17 cellular contexts compared by ENCODE assay signal in the genomic region with DNA sequence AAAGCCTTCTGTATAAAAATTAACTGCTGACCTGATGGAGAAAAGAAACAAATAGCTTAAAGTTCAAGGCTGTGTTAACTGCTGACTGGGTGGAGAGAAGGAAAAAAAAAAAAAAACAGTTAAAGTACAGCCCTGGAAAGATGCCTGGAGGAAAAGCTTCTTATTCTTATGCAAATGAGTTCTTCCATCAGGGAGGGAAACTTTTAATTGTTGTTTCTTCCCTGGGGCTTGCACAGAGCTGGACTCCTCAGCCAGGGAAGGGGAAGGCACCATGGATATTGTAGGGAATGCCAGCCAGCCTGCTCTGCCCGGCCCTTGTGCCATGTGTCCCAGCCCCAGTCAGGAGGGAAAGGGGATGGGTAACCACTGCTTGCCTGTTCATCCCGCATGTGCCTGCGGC.
DNase-seq lines count a peak whose midpoint lies in the region; ATAC-seq and TF ChIP-seq lines count a peak whose summit lies in the region.
"Had no signal": no experiment of that assay in that cellular context is flagged by ENCODE, and none has a peak within 500 bp of the region (broad histone marks: within the 10 kb centered on the region; RNA-seq: fewer than 3 reads in every experiment).

No MANE protein-coding gene starts in this region.

- H3K27me3 Mint-ChIP-seq in H9 (ENCODE audit: low read depth), result no peaks in the 10 kb centered on the region
- no peaks in the 10 kb centered on the region for H3K27me3 Mint-ChIP-seq in endodermal cell (ENCODE audit: insufficient read depth)

- H4K91ac ChIP-seq in H9 (ENCODE audit: insufficient read length, low read depth, low read length), result no peak overlapping the region

- H2BK12ac ChIP-seq in H9 (ENCODE audit: insufficient read length, low read depth, low read length), result no peak overlapping the region

- no peak overlapping the region for H2AFZ ChIP-seq in H9 (ENCODE audit: low read length)

- peaks cover 20 to 36% of the 10 kb centered on the region in 2 experiments for H3K4me1 Mint-ChIP-seq in H9
- no peaks in the 10 kb centered on the region for H3K4me1 Mint-ChIP-seq in endodermal cell
- H3K4me1 Mint-ChIP-seq: CD14-positive monocyte; CD8-positive, alpha-beta memory T cell had no signal

- H3K79me1 ChIP-seq in H9 (ENCODE audit: insufficient read depth, low read depth, low read length, poor library complexity, severe bottlenecking), result no peaks in the 10 kb centered on the region

- H3K9ac ChIP-seq in H9 (ENCODE audit: extremely low read depth, insufficient read length, low read length) (no peak overlapping the region), endodermal cell (ENCODE audit: extremely low read depth, low read length, poor library complexity, severe bottlenecking) (no peak overlapping the region)

- H3K4me2 ChIP-seq in H9 (ENCODE audit: insufficient read depth, insufficient read length, low read length), result no peak overlapping the region
- H3K4me2 ChIP-seq: A549 had no signal

- H2BK20ac ChIP-seq in H9 (ENCODE audit: low read depth, low read length, poor library complexity, severe bottlenecking), result no peak overlapping the region

- H3K27ac Mint-ChIP-seq in H9 (peak overlapping the region in 1 of 3 experiments; percentile 86; a peak in 1 of 7 replicates), endodermal cell (peak overlapping the region; percentile 30)
- H3K27ac Mint-ChIP-seq: CD14-positive monocyte; CD8-positive, alpha-beta memory T cell; HFFc6 had no signal

- no peak overlapping the region; a peak in 1 of 5 replicates for H3K4me3 Mint-ChIP-seq in H9
- no peak overlapping the region for H3K4me3 Mint-ChIP-seq in endodermal cell
- H3K4me3 Mint-ChIP-seq: CD14-positive monocyte; CD8-positive, alpha-beta memory T cell; HFFc6 had no signal

- H3K27me3 ChIP-seq in H9 (ENCODE audit: insufficient read depth, low read length), result no peaks in the 10 kb centered on the region
- H3K27me3 ChIP-seq in endodermal cell (ENCODE audit: control insufficient read depth, insufficient read depth, low read length, poor library complexity, severe bottlenecking), result no peaks in the 10 kb centered on the region

- no peak overlapping the region for H2BK5ac ChIP-seq in H9 (ENCODE audit: insufficient read length, low read length)

- no peak overlapping the region for H3K4ac ChIP-seq in H9 (ENCODE audit: low read depth, low read length)

- no peak overlapping the region for H2BK15ac ChIP-seq in H9 (ENCODE audit: low read depth, low read length)

- WGBS in H9 (ENCODE audit: extremely low coverage, insufficient read length, low lambda C conversion rate), result no CpG with 5 or more reads among the region's 3 CpGs
- 82 to 89% methylated on average over 3 of the region's 3 CpGs for WGBS in endodermal cell (ENCODE audit: insufficient coverage in 1 of 2, insufficient read length in 1 of 2), 2 experiments

- no peak overlapping the region for H3T11ph ChIP-seq in H9 (ENCODE audit: low read length)

- no peak overlapping the region for H3K27ac ChIP-seq in H9 (ENCODE audit: insufficient read length, low read depth, low read length)
- H3K27ac ChIP-seq in endodermal cell (ENCODE audit: low read depth, low read length), result no peak overlapping the region
- H3K27ac ChIP-seq: A549, HL-60 had no signal

- no peak overlapping the region for H2BK120ac ChIP-seq in H9 (ENCODE audit: low read depth, low read length, poor library complexity, severe bottlenecking)

- peaks cover 19 to 38% (median 36%) of the 10 kb centered on the region in 3 experiments for H3K36me3 Mint-ChIP-seq in H9 (ENCODE audit: insufficient read depth in 1 of 3, low read depth in 3 of 3)
- H3K36me3 Mint-ChIP-seq in endodermal cell (ENCODE audit: low read depth), result peaks cover 41% of the 10 kb centered on the region
- H3K36me3 Mint-ChIP-seq: CD14-positive monocyte; CD8-positive, alpha-beta memory T cell had no signal

- no peak for TF ChIP-seq CTCF in H9 (conservative IDR thresholded peaks at IDR 0.05)
- TF ChIP-seq CTCF in endodermal cell (conservative IDR thresholded peaks at IDR 0.05), result no peak

- H4K8ac ChIP-seq in H9 (replicated peaks; ENCODE audit: insufficient read length, low read depth, low read length), result no peak overlapping the region

- H3K18ac ChIP-seq in H9 (ENCODE audit: insufficient read length, low read depth, low read length), result no peak overlapping the region

- no peak for ATAC-seq in GM18498 (IDR thresholded peaks at IDR 0.05; ENCODE audit: unreplicated experiment)
- ATAC-seq: A549 had no signal

- no peak overlapping the region for H2AK5ac ChIP-seq in H9 (ENCODE audit: insufficient read length, low read length)

- no peaks in the 10 kb centered on the region for H3K79me2 ChIP-seq in H9 (ENCODE audit: insufficient read depth, low read length)

- H3K36me3 ChIP-seq in endodermal cell (ENCODE audit: control insufficient read depth, insufficient read depth, low read length), result peaks cover 7% of the 10 kb centered on the region

- no peaks in the 10 kb centered on the region for H4K20me1 ChIP-seq in H9 (ENCODE audit: control insufficient read depth, insufficient read depth, insufficient read length)

- DNase-seq in H9 (peak; percentile 41), endodermal cell (peak; percentile 46), medulla oblongata (ENCODE audit: extremely low spot score) (peak; percentile 4), activated gamma-delta T cell treated with Interleukin-2 at 50 U/mL for 16 hours (no peak), kidney glomerular epithelial cell (lab: John Stamatoyannopoulos, UW) (no peak)
- DNase-seq: Caco-2; CD8-positive, alpha-beta memory T cell; DND-41; GF-D8; HCEC 1CT; HFFc6; IMR-90; KBM-7 had no signal

- H4K5ac ChIP-seq in H9 (ENCODE audit: insufficient read length, low read depth, low read length), result no peak overlapping the region

- no peaks in the 10 kb centered on the region for H3K23me2 ChIP-seq in H9 (ENCODE audit: insufficient read length, low read depth, low read length, poor library complexity, severe bottlenecking)

- H3K9me3 ChIP-seq in H9 (ENCODE audit: control insufficient read depth, low read depth, low read length), result peaks cover 15% of the 10 kb centered on the region
- H3K9me3 ChIP-seq in endodermal cell (ENCODE audit: control insufficient read depth, low read length), result peaks cover 39% of the 10 kb centered on the region

- H3K4me1 ChIP-seq in H9 (ENCODE audit: insufficient read depth, low read length) (no peaks in the 10 kb centered on the region; the same call in 1 of the 2 replicates), endodermal cell (ENCODE audit: control insufficient read depth, insufficient read depth, low read length) (no peaks in the 10 kb centered on the region)
- H3K4me1 ChIP-seq: A549, Caco-2 had no signal

- H3K4me3 ChIP-seq in endodermal cell (ENCODE audit: low read length), result no peak overlapping the region
- H3K4me3 ChIP-seq: A549 had no signal

- H3K14ac ChIP-seq in H9 (ENCODE audit: insufficient read depth, low read length), result no peak overlapping the region

- peaks cover 31 to 36% of the 10 kb centered on the region in 2 experiments for H3K9me3 Mint-ChIP-seq in H9
- peaks cover 38% of the 10 kb centered on the region for H3K9me3 Mint-ChIP-seq in endodermal cell

- H3K56ac ChIP-seq in H9 (ENCODE audit: insufficient read length, low read depth, low read length), result no peak overlapping the region

- no peak overlapping the region for H3K23ac ChIP-seq in H9 (ENCODE audit: insufficient read length, low read depth, low read length)

Comparison
In these comparisons a context has a peak if more than half of its experiments do, and no peak if none do; other contexts are left out.
1. DNase-seq: peak in H9 (single experiment), endodermal cell (single experiment) and medulla oblongata (single experiment); none in activated gamma-delta T cell treated with Interleukin-2 at 50 U/mL for 16 hours (single experiment) and kidney glomerular epithelial cell (single experiment).